ENCODE assay signal across 27 cellular contexts in genomic region chr7:107666804-107667203, GRCh38. TPM values are rescaled to one million over a fixed set of nuclear protein-coding genes. Genes with fewer than 3 reads are reported as not detected.
"Had no signal": no experiment of that assay in that cellular context is flagged by ENCODE, and none has a peak within 500 bp of the region (broad histone marks: within the 10 kb centered on the region; RNA-seq: fewer than 3 reads in every experiment).

No MANE protein-coding gene starts in this region.

- H3K4me2 ChIP-seq: SK-N-SH had no signal

- H3K27ac ChIP-seq: ascending aorta, body of pancreas, cardiac muscle cell, RWPE1, SJCRH30 had no signal

- H3K36me3 Mint-ChIP-seq: activated naive CD4-positive, alpha-beta T cell treated with anti-CD3 and anti-CD28 coated beads, Interleukin-2, amount 50 U/mL, for 24 hours had no signal

- H3K27me3 ChIP-seq: ascending aorta, body of pancreas, SJCRH30 had no signal

- H3K27ac Mint-ChIP-seq: activated CD8-positive, alpha-beta T cell treated with anti-CD3 and anti-CD28 coated beads, Interleukin-2, amount 10 ng/mL, durations not matched to agents 7 days and 5 days; activated naive CD4-positive, alpha-beta T cell treated with anti-CD3 and anti-CD28 coated beads, Interleukin-2, amount 50 U/mL, for 24 hours; activated T-helper 1 cell treated with anti-CD3 and anti-CD28 coated beads, Interleukin-12 subunit alpha, Interleukin-12 subunit beta, Interleukin-2, Interleukin-4 antibody, amounts not matched to agents 30 ng/mL and 10 ng/mL and 1 ng/mL, durations not matched to agents 14 hours and 24 hours and 36 hours had no signal

- H3K9me3 ChIP-seq: ascending aorta, body of pancreas, SJCRH30, SK-N-SH had no signal

- H3K4me3 ChIP-seq: ascending aorta, body of pancreas, cardiac muscle cell, SJCRH30 had no signal

- H3K9ac ChIP-seq: SK-N-SH had no signal

- H3K9me3 Mint-ChIP-seq: activated naive CD4-positive, alpha-beta T cell treated with anti-CD3 and anti-CD28 coated beads, Interleukin-2, amount 50 U/mL, for 24 hours; activated T-helper 1 cell treated with anti-CD3 and anti-CD28 coated beads, Interleukin-12 subunit alpha, Interleukin-12 subunit beta, Interleukin-2, Interleukin-4 antibody, amounts not matched to agents 30 ng/mL and 10 ng/mL and 1 ng/mL, durations not matched to agents 14 hours and 24 hours and 36 hours had no signal

- H3K4me1 Mint-ChIP-seq: activated naive CD4-positive, alpha-beta T cell treated with anti-CD3 and anti-CD28 coated beads, Interleukin-2, amount 50 U/mL, for 24 hours had no signal

- H3K4me3 Mint-ChIP-seq: activated CD8-positive, alpha-beta T cell treated with anti-CD3 and anti-CD28 coated beads, Interleukin-2, amount 10 ng/mL, durations not matched to agents 7 days and 5 days; activated naive CD4-positive, alpha-beta T cell treated with anti-CD3 and anti-CD28 coated beads, Interleukin-2, amount 50 U/mL, for 24 hours; activated T-helper 1 cell treated with anti-CD3 and anti-CD28 coated beads, Interleukin-12 subunit alpha, Interleukin-12 subunit beta, Interleukin-2, Interleukin-4 antibody, amounts not matched to agents 30 ng/mL and 10 ng/mL and 1 ng/mL, durations not matched to agents 14 hours and 24 hours and 36 hours had no signal

- DNase-seq: activated CD4-positive, alpha-beta T cell treated with anti-CD3 and anti-CD28 coated beads for 4 hours; activated CD4-positive, alpha-beta T cell treated with anti-CD3 and anti-CD28 coated beads, Interleukin-2, amount 50 U/mL, for 4 hours; activated CD8-positive, alpha-beta memory T cell treated with anti-CD3 and anti-CD28 coated beads, Interleukin-2, amount 50 U/mL, for 48 hours; activated CD8-positive, alpha-beta T cell treated with anti-CD3 and anti-CD28 coated beads, Interleukin-2, amount 10 ng/mL, durations not matched to agents 7 days and 5 days; activated effector memory CD4-positive, alpha-beta T cell treated with Interleukin-2 at 50 U/mL for 16 hours; activated naive CD4-positive, alpha-beta T cell; activated T-cell treated with anti-CD3 and anti-CD28 coated beads, Interleukin-2, amount 50 U/mL, for 1 hour; amniotic stem cell; body of pancreas; KG1; NCI-H1092; NCI-H1417; NCI-H1930; NCI-H2171; NCI-H510A treated with DMSO at 0.1 percent for 48 hours; NCI-H69; NK-92 treated with Interleukin-12 subunit alpha and Interleukin-12 subunit beta, amount 100 ng/mL, for 24 hours; OCI-M1; Right ventricle myocardium superior; SJCRH30; SK-N-SH; T-helper 1 cell had no signal

- H3K36me3 ChIP-seq: ascending aorta, cardiac muscle cell, SJCRH30 had no signal

RNA-seq across cellular contexts. Expression of gene SLC26A4, which starts 6.2 kb away (rescaled TPM):
- polyA plus RNA-seq: cardiac muscle cell had no signal
